8 cellular contexts compared by ENCODE assay signal in genomic region chr1:19704247-19705113, GRCh38. TPM values are rescaled to one million over a fixed set of nuclear protein-coding genes. Genes with fewer than 3 reads are reported as not detected.
A peak's percentile ranks its signal among the peaks of the same experiment; 100 is the strongest.
DNase-seq lines count a peak whose midpoint lies in the region; ATAC-seq and TF ChIP-seq lines count a peak whose summit lies in the region.

No MANE protein-coding gene starts in this region.

- no peak for TF ChIP-seq POLR2A in thyroid gland (IDR thresholded peaks at IDR 0.05)

- peak; percentile 71 for DNase-seq in COLO668 (lab: John Stamatoyannopoulos, UW; ENCODE audit: unreplicated experiment)
- DNase-seq in PC-9, result peak in 1 of 2 experiments; percentile 68
- peak; percentile 34 for DNase-seq in activated T-helper 9 cell treated with anti-CD3 and anti-CD28 coated beads, Interleukin-2, amount 50 U/mL, for 16 hours (ENCODE audit: low read depth)
- peak in 1 of 2 donors; percentile 39 for DNase-seq in foreskin keratinocyte
- DNase-seq in thyroid gland, result peak; percentile 63 to 73

- H3K4me1 ChIP-seq in HEK293 (ENCODE audit: control insufficient read depth, insufficient read depth, low read length) (no peaks in the 10 kb centered on the region), PC-9 (replicated peaks; ENCODE audit: insufficient read depth) (no peaks in the 10 kb centered on the region), foreskin keratinocyte (no peaks in the 10 kb centered on the region), neutrophil (ENCODE audit: control insufficient read depth in 1 of 2, insufficient read depth in 1 of 2, low read depth in 1 of 2, low read length in 1 of 2) (no peaks in the 10 kb centered on the region), thyroid gland (peaks cover 0 to 7% of the 10 kb centered on the region in 2 donors)

- no peaks in the 10 kb centered on the region for H3K9me2 ChIP-seq in PC-9 (ENCODE audit: insufficient read depth)

- POLR2A ChIA-PET in HEK293 (lab: Yijun Ruan, JAX), result interaction anchor here (1.1 to 1.8 kb wide), 2 partner anchors 11 to 177 kb away, joined by 3 to 5 read pairs; partner anchors contain the start of gene OTUD3
- POLR2A ChIA-PET in PC-9 (lab: Charles Lee; ENCODE audit: unreplicated experiment), result interaction anchor here (0.7 kb wide), 1 partner anchor 739 kb away, joined by 4 read pairs; no protein-coding TSS in a partner anchor

- peak; percentile 86 for ATAC-seq in foreskin keratinocyte
- no peak for ATAC-seq in GM19455 (IDR thresholded peaks at IDR 0.05; ENCODE audit: unreplicated experiment)

- H4K20me1 ChIP-seq in PC-9 (ENCODE audit: insufficient read depth), result no peaks in the 10 kb centered on the region

- H3K79me2 ChIP-seq in PC-9 (ENCODE audit: low read depth), result no peaks in the 10 kb centered on the region

- H3K4me3 ChIP-seq in HEK293 (ENCODE audit: low read depth, low read length) (no peak overlapping the region), PC-9 (no peak overlapping the region), neutrophil (ENCODE audit: low read depth in 1 of 2, low read length in 1 of 2) (no peak overlapping the region), thyroid gland (replicated peaks in 1 of 3) (no peak overlapping the region)

- 32 to 45% methylated on average over 11 to 19 of the region's 19 CpGs for WGBS in thyroid gland, 2 donors

- H3K27me3 ChIP-seq in PC-9 (ENCODE audit: insufficient read depth, low read depth) (no peaks in the 10 kb centered on the region), foreskin keratinocyte (no peaks in the 10 kb centered on the region), neutrophil (no peaks in the 10 kb centered on the region), thyroid gland (no peaks in the 10 kb centered on the region)

- no peak overlapping the region for H2AFZ ChIP-seq in PC-9

- no peaks in the 10 kb centered on the region for H3K36me3 ChIP-seq in HEK293 (ENCODE audit: control insufficient read depth in 2 of 2, insufficient read depth in 1 of 2, low read length in 2 of 2)
- H3K36me3 ChIP-seq in PC-9 (ENCODE audit: low read depth), result no peaks in the 10 kb centered on the region
- peaks cover 5% of the 10 kb centered on the region for H3K36me3 ChIP-seq in neutrophil
- peaks cover 0 to 4% of the 10 kb centered on the region in 2 donors for H3K36me3 ChIP-seq in thyroid gland

- TF ChIP-seq CTCF in HEK293 (tag by site-specific recombination; IDR thresholded peaks at IDR 0.05), result peak; percentile 77
- TF ChIP-seq CTCF in PC-9 (conservative IDR thresholded peaks at IDR 0.05), result peak; percentile 89
- TF ChIP-seq CTCF in foreskin keratinocyte (conservative IDR thresholded peaks at IDR 0.05), result peak; percentile 83
- TF ChIP-seq CTCF in neutrophil (IDR thresholded peaks at IDR 0.05), result peak; percentile 45
- peak; percentile 63 to 93 (median 80) for TF ChIP-seq CTCF in thyroid gland (IDR thresholded peaks at IDR 0.05)

- no TSS peak for BruUV-seq in PC-9 (replicated peaks; lab: Mats Ljungman, UMichigan)

- no peaks in the 10 kb centered on the region for H3K9me3 ChIP-seq in HEK293 (ENCODE audit: control insufficient read depth, insufficient read depth, low read depth, low read length)
- no peaks in the 10 kb centered on the region for H3K9me3 ChIP-seq in PC-9 (ENCODE audit: insufficient read depth, low read depth)
- no peaks in the 10 kb centered on the region for H3K9me3 ChIP-seq in neutrophil
- H3K9me3 ChIP-seq in thyroid gland, result no peaks in the 10 kb centered on the region

- no peaks in the 10 kb centered on the region for H3F3A ChIP-seq in PC-9 (ENCODE audit: insufficient read depth, low read depth)

- H3K4me2 ChIP-seq in PC-9, result no peak overlapping the region

- H3K27ac ChIP-seq in HEK293 (ENCODE audit: extremely low read depth, low read depth, low read length) (no peak overlapping the region), PC-9 (no peak overlapping the region), foreskin keratinocyte (no peak overlapping the region), neutrophil (no peak overlapping the region), thyroid gland (no peak overlapping the region)

- intact Hi-C loops in PC-9 (cut with micrococcal nuclease; ENCODE audit: unreplicated experiment) (loop anchor here (2.0 kb wide), 1 partner anchor 44 kb away; no protein-coding TSS in a partner anchor), thyroid gland (cut with DNase I) (no loop called here)

- CTCF ChIA-PET in HEK293 (lab: Yijun Ruan, JAX) (interaction anchor here (0.6 to 9.5 kb wide), 29 partner anchors 10 to 1000 kb away, joined by 3 to 140 read pairs (median 4); partner anchors contain the start of gene HTR6), PC-9 (lab: Charles Lee) (interaction anchor here (0.6 to 1.8 kb wide), 4 partner anchors 11 to 48 kb away, joined by 3 to 7 read pairs (median 4); no protein-coding TSS in a partner anchor)

TF ChIP-seq in HEK293, 187 proteins besides CTCF, POLR2A, EP300 and RAD21:
- TF ChIP-seq ZNF624 (tag by site-specific recombination; IDR thresholded peaks at IDR 0.05), result no peak
- no peak for TF ChIP-seq ZNF248 (tag by site-specific recombination; IDR thresholded peaks at IDR 0.05)
- TF ChIP-seq ZNF2 (tag by site-specific recombination; IDR thresholded peaks at IDR 0.05), result 0 out of 2 replicates have a peak, but pooled peaks have one; percentile 49
- 0 out of 2 replicates have a peak, but pooled peaks have one; percentile 37 for TF ChIP-seq IKZF3 (tag by site-specific recombination; IDR thresholded peaks at IDR 0.05)
- TF ChIP-seq ZNF600 (tag by site-specific recombination; IDR thresholded peaks at IDR 0.05), result 0 out of 2 replicates have a peak, but pooled peaks have one; percentile 45
- no peak for TF ChIP-seq GLIS1 (tag by site-specific recombination; IDR thresholded peaks at IDR 0.05)
- no peak for TF ChIP-seq PBX3 (CRISPR knock-in tag; IDR thresholded peaks at IDR 0.05)
- no peak for TF ChIP-seq GLI4 (tag by site-specific recombination; IDR thresholded peaks at IDR 0.05)
- no peak for TF ChIP-seq ZNF404 (tag by site-specific recombination; IDR thresholded peaks at IDR 0.05)
- no peak for TF ChIP-seq ZNF488 (tag by site-specific recombination; IDR thresholded peaks at IDR 0.05)
- TF ChIP-seq, protein P1, sequence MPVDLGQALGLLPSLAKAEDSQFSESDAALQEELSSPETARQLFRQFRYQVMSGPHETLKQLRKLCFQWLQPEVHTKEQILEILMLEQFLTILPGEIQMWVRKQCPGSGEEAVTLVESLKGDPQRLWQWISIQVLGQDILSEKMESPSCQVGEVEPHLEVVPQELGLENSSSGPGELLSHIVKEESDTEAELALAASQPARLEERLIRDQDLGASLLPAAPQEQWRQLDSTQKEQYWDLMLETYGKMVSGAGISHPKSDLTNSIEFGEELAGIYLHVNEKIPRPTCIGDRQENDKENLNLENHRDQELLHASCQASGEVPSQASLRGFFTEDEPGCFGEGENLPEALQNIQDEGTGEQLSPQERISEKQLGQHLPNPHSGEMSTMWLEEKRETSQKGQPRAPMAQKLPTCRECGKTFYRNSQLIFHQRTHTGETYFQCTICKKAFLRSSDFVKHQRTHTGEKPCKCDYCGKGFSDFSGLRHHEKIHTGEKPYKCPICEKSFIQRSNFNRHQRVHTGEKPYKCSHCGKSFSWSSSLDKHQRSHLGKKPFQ (tag by site-specific recombination; IDR thresholded peaks at IDR 0.05), result no peak
- peak; percentile 17; the same call in 1 of the 2 replicates for TF ChIP-seq ZNF768 (tag by site-specific recombination; IDR thresholded peaks at IDR 0.05)
- TF ChIP-seq BCL6B (tag by site-specific recombination; IDR thresholded peaks at IDR 0.05), result peak; percentile 75; the same call in 1 of the 2 replicates
- TF ChIP-seq ZNF654 (tag by site-specific recombination; IDR thresholded peaks at IDR 0.05; ENCODE audit: low read depth), result peak; percentile 47
- no peak for TF ChIP-seq ZBTB17 (tag by site-specific recombination; IDR thresholded peaks at IDR 0.05)

RNA-seq across cellular contexts. Expression of gene HTR6, which starts 39.8 kb away (rescaled TPM):
- total RNA-seq in PC-9 (2021) (not detected in 2 replicates), foreskin keratinocyte (not detected in 2 replicates), thyroid gland (not detected)
- not detected in 2 replicates for polyA plus RNA-seq in foreskin keratinocyte
